ENCODE assay signal across 34 cellular contexts in genomic region chr18:5622905-5623304, GRCh38.
"Had no signal": no experiment of that assay in that cellular context is flagged by ENCODE, and none has a peak within 500 bp of the region (broad histone marks: within the 10 kb centered on the region; RNA-seq: fewer than 3 reads in every experiment).

No MANE protein-coding gene starts in this region.

- H3K4me1 Mint-ChIP-seq: activated CD4-positive, alpha-beta memory T cell treated with anti-CD3 and anti-CD28 coated beads, Interleukin-2, amount 10 ng/mL, durations not matched to agents 7 days and 5 days; activated CD4-positive, alpha-beta T cell treated with anti-CD3 and anti-CD28 coated beads for 36 hours; activated naive CD4-positive, alpha-beta T cell treated with anti-CD3 and anti-CD28 coated beads, Interleukin-2, amount 10 ng/mL, durations not matched to agents 7 days and 5 days; T-helper 17 cell had no signal

- ATAC-seq: activated CD4-positive, alpha-beta T cell treated with anti-CD3 and anti-CD28 coated beads for 36 hours; activated CD4-positive, CD25-positive, alpha-beta regulatory T cell treated with anti-CD3 and anti-CD28 coated beads, Interleukin-2, amount 50 U/mL, for 24 hours; activated naive CD4-positive, alpha-beta T cell treated with anti-CD3 and anti-CD28 coated beads, Interleukin-2, amount 50 U/mL, for 72 hours; activated T-cell treated with anti-CD3 and anti-CD28 coated beads, Interleukin-2, amount 50 U/mL, for 72 hours; body of pancreas; effector memory CD8-positive, alpha-beta T cell; foreskin keratinocyte; gastrocnemius medialis; heart left ventricle; T-helper 17 cell had no signal

- H3K4me3 Mint-ChIP-seq: activated B cell treated with CpG ODN at 0.5 μM for 24 hours; activated CD4-positive, alpha-beta memory T cell treated with anti-CD3 and anti-CD28 coated beads, Interleukin-2, amount 10 ng/mL, durations not matched to agents 7 days and 5 days; activated CD4-positive, alpha-beta T cell treated with anti-CD3 and anti-CD28 coated beads for 36 hours; activated CD4-positive, alpha-beta T cell treated with anti-CD3 and anti-CD28 coated beads, Interleukin-2, amount 10 ng/mL, durations not matched to agents 7 days and 5 days; activated naive CD4-positive, alpha-beta T cell treated with anti-CD3 and anti-CD28 coated beads, Interleukin-2, amount 10 ng/mL, durations not matched to agents 7 days and 5 days; activated naive CD8-positive, alpha-beta T cell treated with anti-CD3 and anti-CD28 coated beads, Interleukin-2, amount 10 ng/mL, durations not matched to agents 7 days and 5 days; activated T-cell treated with anti-CD3 and anti-CD28 coated beads, Interleukin-2, amount 50 U/mL, for 24 hours; activated T-cell treated with anti-CD3 and anti-CD28 coated beads, Interleukin-2, amount 50 U/mL, for 72 hours; effector memory CD8-positive, alpha-beta T cell; T-helper 17 cell; T-helper 2 cell treated with Interferon-gamma antibody and Interleukin-4, amounts not matched to agents 5 μg/mL and 100 μg/mL, for 36 hours had no signal

- DNase-seq: activated B cell treated with CpG ODN at 0.5 μM for 24 hours; activated CD4-positive, alpha-beta memory T cell treated with anti-CD3 and anti-CD28 coated beads, Interleukin-2, amount 10 ng/mL, durations not matched to agents 7 days and 5 days; activated CD4-positive, alpha-beta T cell treated with anti-CD3 and anti-CD28 coated beads for 36 hours; activated CD4-positive, alpha-beta T cell treated with anti-CD3 and anti-CD28 coated beads, Interleukin-2, amount 10 ng/mL, durations not matched to agents 7 days and 5 days; activated CD4-positive, alpha-beta T cell treated with anti-CD3 and anti-CD28 coated beads, Interleukin-2, amount 50 U/mL, for 4 hours; activated CD8-positive, alpha-beta memory T cell treated with anti-CD3 and anti-CD28 coated beads, Interleukin-2, amount 50 U/mL, for 48 hours; activated gamma-delta T cell; activated naive CD4-positive, alpha-beta T cell; activated naive CD4-positive, alpha-beta T cell treated with anti-CD3 and anti-CD28 coated beads, Interleukin-2, amount 10 ng/mL, durations not matched to agents 7 days and 5 days; activated naive CD8-positive, alpha-beta T cell treated with anti-CD3 and anti-CD28 coated beads, Interleukin-2, amount 10 ng/mL, durations not matched to agents 7 days and 5 days; activated T-cell treated with anti-CD3 and anti-CD28 coated beads for 4 hours; activated T-cell treated with anti-CD3 and anti-CD28 coated beads, Interleukin-2, amount 50 U/mL, for 24 hours; activated T-cell treated with anti-CD3 and anti-CD28 coated beads, Interleukin-2, amount 50 U/mL, for 72 hours; body of pancreas; caudate nucleus; cortex of kidney; dermis blood vessel endothelial cell; effector CD4-positive, alpha-beta T cell; effector memory CD8-positive, alpha-beta T cell; erythroblast; foreskin keratinocyte; gastrocnemius medialis; glutamatergic neuron; heart left ventricle; hypothalamus; T-helper 17 cell; T1000; WERI-Rb-1 had no signal

- H3K9me3 Mint-ChIP-seq: activated B cell treated with CpG ODN at 0.5 μM for 24 hours; activated CD4-positive, alpha-beta memory T cell treated with anti-CD3 and anti-CD28 coated beads, Interleukin-2, amount 10 ng/mL, durations not matched to agents 7 days and 5 days; activated CD4-positive, alpha-beta T cell treated with anti-CD3 and anti-CD28 coated beads, Interleukin-2, amount 10 ng/mL, durations not matched to agents 7 days and 5 days; activated naive CD4-positive, alpha-beta T cell treated with anti-CD3 and anti-CD28 coated beads, Interleukin-2, amount 10 ng/mL, durations not matched to agents 7 days and 5 days; activated naive CD4-positive, alpha-beta T cell treated with anti-CD3 and anti-CD28 coated beads, Interleukin-2, amount 50 U/mL, for 72 hours; activated naive CD8-positive, alpha-beta T cell treated with anti-CD3 and anti-CD28 coated beads, Interleukin-2, amount 10 ng/mL, durations not matched to agents 7 days and 5 days; activated T-cell treated with anti-CD3 and anti-CD28 coated beads, Interleukin-2, amount 50 U/mL, for 24 hours; activated T-cell treated with anti-CD3 and anti-CD28 coated beads, Interleukin-2, amount 50 U/mL, for 72 hours; effector memory CD8-positive, alpha-beta T cell; T-helper 2 cell treated with Interferon-gamma antibody and Interleukin-4, amounts not matched to agents 5 μg/mL and 100 μg/mL, for 36 hours had no signal

- H3K36me3 Mint-ChIP-seq: activated naive CD4-positive, alpha-beta T cell treated with anti-CD3 and anti-CD28 coated beads, Interleukin-2, amount 10 ng/mL, durations not matched to agents 7 days and 5 days; activated naive CD4-positive, alpha-beta T cell treated with anti-CD3 and anti-CD28 coated beads, Interleukin-2, amount 50 U/mL, for 72 hours; activated naive CD8-positive, alpha-beta T cell treated with anti-CD3 and anti-CD28 coated beads, Interleukin-2, amount 10 ng/mL, durations not matched to agents 7 days and 5 days had no signal

- H3K27me3 ChIP-seq: ascending aorta had no signal

- H3K4me3 ChIP-seq: ascending aorta, body of pancreas, esophagus muscularis mucosa, gastrocnemius medialis, heart left ventricle had no signal

- H3K27ac Mint-ChIP-seq: activated B cell treated with CpG ODN at 0.5 μM for 24 hours; activated CD4-positive, alpha-beta memory T cell treated with anti-CD3 and anti-CD28 coated beads, Interleukin-2, amount 10 ng/mL, durations not matched to agents 7 days and 5 days; activated CD4-positive, alpha-beta T cell treated with anti-CD3 and anti-CD28 coated beads for 36 hours; activated CD4-positive, alpha-beta T cell treated with anti-CD3 and anti-CD28 coated beads, Interleukin-2, amount 10 ng/mL, durations not matched to agents 7 days and 5 days; activated naive CD4-positive, alpha-beta T cell treated with anti-CD3 and anti-CD28 coated beads, Interleukin-2, amount 10 ng/mL, durations not matched to agents 7 days and 5 days; activated naive CD4-positive, alpha-beta T cell treated with anti-CD3 and anti-CD28 coated beads, Interleukin-2, amount 50 U/mL, for 72 hours; activated naive CD8-positive, alpha-beta T cell treated with anti-CD3 and anti-CD28 coated beads, Interleukin-2, amount 10 ng/mL, durations not matched to agents 7 days and 5 days; activated T-cell treated with anti-CD3 and anti-CD28 coated beads, Interleukin-2, amount 50 U/mL, for 24 hours; activated T-cell treated with anti-CD3 and anti-CD28 coated beads, Interleukin-2, amount 50 U/mL, for 72 hours; effector memory CD8-positive, alpha-beta T cell; T-helper 17 cell; T-helper 2 cell treated with Interferon-gamma antibody and Interleukin-4, amounts not matched to agents 5 μg/mL and 100 μg/mL, for 36 hours had no signal

- H3K27ac ChIP-seq: ascending aorta, body of pancreas, esophagus muscularis mucosa, foreskin keratinocyte, gastrocnemius medialis, heart left ventricle, WERI-Rb-1 had no signal

- H3K36me3 ChIP-seq: ascending aorta, esophagus muscularis mucosa, gastrocnemius medialis, heart left ventricle, WERI-Rb-1 had no signal

- H3K4me1 ChIP-seq: ascending aorta, foreskin keratinocyte had no signal

- FAIRE-seq: colon had no signal

- H3K9me3 ChIP-seq: ascending aorta, body of pancreas, esophagus muscularis mucosa, gastrocnemius medialis, heart left ventricle had no signal
